ENCODE assay signal across 9 cellular contexts in genomic region chr14:69610859-69611263, GRCh38. TPM values are rescaled to one million over a fixed set of nuclear protein-coding genes. Genes with fewer than 3 reads are reported as not detected.
DNase-seq lines count a peak whose midpoint lies in the region; ATAC-seq and TF ChIP-seq lines count a peak whose summit lies in the region.
"Had no signal": no experiment of that assay in that cellular context is flagged by ENCODE, and none has a peak within 500 bp of the region (broad histone marks: within the 10 kb centered on the region; RNA-seq: fewer than 3 reads in every experiment).

No MANE protein-coding gene starts in this region.

- H2AFZ ChIP-seq in Karpas-422 (ENCODE audit: low read length): peak overlapping the region; percentile 74

- H3K27ac Mint-ChIP-seq in CD8-positive, alpha-beta T cell: peak overlapping the region; percentile 87

- no peaks in the 10 kb centered on the region for H3K9me3 Mint-ChIP-seq in CD8-positive, alpha-beta T cell

- peaks cover 49% of the 10 kb centered on the region for H3K4me1 ChIP-seq in CD8-positive, alpha-beta T cell (ENCODE audit: insufficient read depth, low read length)
- H3K4me1 ChIP-seq in Karpas-422 (ENCODE audit: low read length) (peaks cover 53% of the 10 kb centered on the region), mesodermal cell (ENCODE audit: control insufficient read depth, insufficient read depth, low read length, poor library complexity, severe bottlenecking) (peaks cover 15% of the 10 kb centered on the region)

- H3K9me3 ChIP-seq in CD8-positive, alpha-beta T cell (ENCODE audit: low read length): no peaks in the 10 kb centered on the region
- H3K9me3 ChIP-seq in Karpas-422 (ENCODE audit: low read length) (no peaks in the 10 kb centered on the region), mesodermal cell (ENCODE audit: control insufficient read depth, low read length) (no peaks in the 10 kb centered on the region)

- H3K4me2 ChIP-seq in Karpas-422 (ENCODE audit: low read depth, low read length, poor library complexity, severe bottlenecking): peak overlapping the region; percentile 96

- DNase-seq in CD8-positive, alpha-beta T cell: no peak
- DNase-seq in Karpas-422 (no peak), cardiac fibroblast (ENCODE audit: low read depth in 2 of 2) (peak; percentile 53 to 57), GM10248 (ENCODE audit: extremely low spot score) (no peak), Kasumi-1 (lab: John Stamatoyannopoulos, UW) (no peak)

- CTCF ChIA-PET in CD8-positive, alpha-beta T cell (lab: Charles Lee): interaction anchor here (0.8 to 1.2 kb wide), 2 partner anchors 116 to 119 kb away, joined by 4 read pairs; no protein-coding TSS in a partner anchor
- CTCF ChIA-PET in GM10248 (lab: Yijun Ruan, JAX): interaction anchor here (1.1 to 1.4 kb wide), 5 partner anchors 10 to 72 kb away, joined by 3 to 5 read pairs (median 3); no protein-coding TSS in a partner anchor

- intact Hi-C loops in CD8-positive, alpha-beta T cell (cut with DNase I, micrococcal nuclease): loop anchor here (1.0 to 10.0 kb wide), 7 partner anchors 56 to 1294 kb away; partner anchors contain the start of genes DCAF5 (in 2 of the 2), ERH (in 1 of the 2), MAP3K9 (in 1 of the 2) and MED6 (in 1 of the 2)

- no peaks in the 10 kb centered on the region for H3K27me3 ChIP-seq in CD8-positive, alpha-beta T cell (ENCODE audit: insufficient read depth, low read length)
- H3K27me3 ChIP-seq in Karpas-422 (ENCODE audit: low read length): no peaks in the 10 kb centered on the region

- H3K9ac ChIP-seq in Karpas-422 (ENCODE audit: low read length): peak overlapping the region; percentile 79

- no peaks in the 10 kb centered on the region for H3K27me3 Mint-ChIP-seq in CD8-positive, alpha-beta T cell (ENCODE audit: low read depth)

- H3K36me3 ChIP-seq in CD8-positive, alpha-beta T cell (ENCODE audit: insufficient read depth, low read length): no peaks in the 10 kb centered on the region
- H3K36me3 ChIP-seq in Karpas-422 (ENCODE audit: insufficient read depth, low read length) (0 out of 2 replicates have a peak, but pooled peaks cover 3% of the 10 kb centered on the region), mesodermal cell (ENCODE audit: control insufficient read depth, insufficient read depth, low read length) (peaks cover 5% of the 10 kb centered on the region)

- peaks cover 49% of the 10 kb centered on the region for H3K4me1 Mint-ChIP-seq in CD8-positive, alpha-beta T cell (ENCODE audit: low read depth)

- POLR2A ChIA-PET in CD8-positive, alpha-beta T cell (lab: Charles Lee): interaction anchor here (0.7 to 5.0 kb wide), 6 partner anchors 14 to 213 kb away, joined by 3 to 38 read pairs (median 4); partner anchors contain the start of genes ERH, SLC39A9 and SRSF5
- POLR2A ChIA-PET in GM10248 (lab: Yijun Ruan, JAX): interaction anchor here (1.0 to 2.3 kb wide), 2 partner anchors 13 to 15 kb away, joined by 6 to 8 read pairs; no protein-coding TSS in a partner anchor

- H3K79me2 ChIP-seq in Karpas-422 (ENCODE audit: low read length): peaks cover 31% of the 10 kb centered on the region

- no peak for ATAC-seq in CD8-positive, alpha-beta T cell
- ATAC-seq in GM18867 (IDR thresholded peaks at IDR 0.05; ENCODE audit: unreplicated experiment) (no peak), GM19463 (IDR thresholded peaks at IDR 0.05; ENCODE audit: unreplicated experiment) (no peak)

- H4K20me1 ChIP-seq in Karpas-422 (ENCODE audit: insufficient read depth, low read depth, low read length): no peaks in the 10 kb centered on the region

- peak overlapping the region; percentile 55 for H3K4me3 ChIP-seq in CD8-positive, alpha-beta T cell (ENCODE audit: low read depth, low read length)
- H3K4me3 ChIP-seq in Karpas-422 (ENCODE audit: low read length) (peak overlapping the region; percentile 79), cardiac fibroblast (replicated peaks in 1 of 2; ENCODE audit: low read depth in 2 of 2, low read length in 2 of 2) (peak overlapping the region; percentile 44 to 60), mesodermal cell (ENCODE audit: extremely low read depth, insufficient read depth, low read length, poor library complexity, severe bottlenecking) (peak overlapping the region; percentile 70)

- H3K9me2 ChIP-seq in Karpas-422 (replicated peaks; ENCODE audit: insufficient read depth, low read length): no peaks in the 10 kb centered on the region

- peaks cover 5% of the 10 kb centered on the region for H3K36me3 Mint-ChIP-seq in CD8-positive, alpha-beta T cell

- H3K27ac ChIP-seq in CD8-positive, alpha-beta T cell (ENCODE audit: low read depth, low read length): peak overlapping the region; percentile 46
- peak overlapping the region; percentile 69 for H3K27ac ChIP-seq in Karpas-422 (ENCODE audit: low read length)
- H3K27ac ChIP-seq in mesodermal cell (ENCODE audit: low read depth, low read length, severe bottlenecking): peak overlapping the region; percentile 57

- TF ChIP-seq CTCF in CD8-positive, alpha-beta T cell (IDR thresholded peaks at IDR 0.05): no peak
- no peak for TF ChIP-seq CTCF in cardiac fibroblast (IDR thresholded peaks at IDR 0.05; ENCODE audit: low read depth, low read length)
- TF ChIP-seq CTCF in GM10248 (IDR thresholded peaks at IDR 0.05; ENCODE audit: control extremely low read depth, extremely low read depth, low read depth, missing control alignments): no peak

- WGBS in mesodermal cell (ENCODE audit: insufficient coverage in 2 of 2), 2 experiments: 0 to 5% methylated on average over 7 to 8 of the region's 10 CpGs

- H3K4me3 Mint-ChIP-seq in CD8-positive, alpha-beta T cell: peak overlapping the region; percentile 81

RNA-seq across cellular contexts. Expression of gene SUSD6, which starts 0.5 kb away (rescaled TPM):
- 10 to 100 TPM; 86.4 to 92.2 TPM for total RNA-seq in CD8-positive, alpha-beta T cell
- total RNA-seq in Karpas-422 (2014; rRNA removed; shearing (Covaris generic); ENCODE audit: low replicate concordance): 43.8 and 46.0 TPM in 2 replicates
- 11.4 TPM for polyA plus RNA-seq in mesodermal cell (2013, experiment 1 of 2)
- polyA plus RNA-seq in mesodermal cell (2013, experiment 2 of 2): 9.3 TPM

RNA-seq across cellular contexts. Expression of gene CCDC177, which starts 36.2 kb away (rescaled TPM):
- not detected for total RNA-seq in CD8-positive, alpha-beta T cell
- not detected in 2 replicates for total RNA-seq in Karpas-422 (2014; rRNA removed; shearing (Covaris generic); ENCODE audit: low replicate concordance)
- 0.07 TPM for polyA plus RNA-seq in mesodermal cell (2013, experiment 1 of 2)
- not detected for polyA plus RNA-seq in mesodermal cell (2013, experiment 2 of 2)
- total RNA-seq: RPMI7951 had no signal

Comparison
In these comparisons a context has a peak if more than half of its experiments do, and no peak if none do; other contexts are left out.
1. DNase-seq: peak in cardiac fibroblast (2 of 2); none in CD8-positive, alpha-beta T cell (0 of 7), Karpas-422 (single experiment), GM10248 (single experiment) and Kasumi-1 (0 of 2).
2. Peak in every context shown above with its lines, with median percentiles within 50 percentile points of each other: H3K27ac ChIP-seq and H3K4me3 ChIP-seq.